Comparison of ENCODE assay signal across 12 cellular contexts in the genomic region with DNA sequence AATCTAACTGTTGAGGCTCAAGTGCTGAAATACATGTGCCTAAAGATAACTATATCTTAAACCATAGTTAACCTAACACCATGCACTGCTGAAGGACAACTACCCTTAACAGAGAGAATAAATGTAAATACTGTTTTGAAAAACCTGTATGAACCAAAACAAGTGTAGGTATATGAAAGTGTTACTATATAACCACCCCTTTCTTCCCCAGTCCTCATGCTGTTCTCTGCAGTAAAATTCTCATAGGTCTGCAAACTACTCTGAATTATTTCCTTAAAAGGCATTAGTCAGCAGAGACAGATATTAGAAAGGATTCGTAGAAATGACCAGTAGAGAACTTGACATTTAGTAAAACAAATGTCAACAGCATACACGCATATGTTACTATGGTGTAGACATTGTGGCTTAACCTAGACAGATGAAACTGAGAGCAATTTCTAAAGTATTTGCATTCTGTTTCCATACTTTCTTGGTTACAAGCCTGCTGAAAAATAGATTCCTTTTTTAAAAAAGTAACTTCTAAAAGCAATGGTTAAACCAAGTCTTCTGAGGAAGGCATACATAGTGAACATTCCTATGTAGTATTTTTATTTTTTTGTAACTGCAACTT.
DNase-seq lines count a peak whose midpoint lies in the region; ATAC-seq and TF ChIP-seq lines count a peak whose summit lies in the region.
"Had no signal": no experiment of that assay in that cellular context is flagged by ENCODE, and none has a peak within 500 bp of the region (broad histone marks: within the 10 kb centered on the region; RNA-seq: fewer than 3 reads in every experiment).

No MANE protein-coding gene starts in this region.

- ATAC-seq in GM18511 (IDR thresholded peaks at IDR 0.05; ENCODE audit: unreplicated experiment) = peak; percentile 80
- ATAC-seq in GM21515 (IDR thresholded peaks at IDR 0.05; ENCODE audit: unreplicated experiment) = peak; percentile 77
- peak; percentile 81 for ATAC-seq in HG03066 (IDR thresholded peaks at IDR 0.05; ENCODE audit: low read depth, unreplicated experiment)
- peak; percentile 50 for ATAC-seq in SK-N-SH treated with all-trans-retinoic acid at 6 μM for 48 hours
- ATAC-seq: right lobe of liver had no signal

- DNase-seq in SKM-1 treated with dmso at 0.1 percent for 144 hours (lab: John Stamatoyannopoulos, UW; ENCODE audit: unreplicated experiment) (no peak), HUDEP-2 (lab: John Stamatoyannopoulos, UW; ENCODE audit: unreplicated experiment in 76 of 76) (no peak), DMS 273 (lab: John Stamatoyannopoulos, UW; ENCODE audit: unreplicated experiment) (no peak), T-helper 2 cell (no peak)
- DNase-seq: AML-193; NCI-H345; right lobe of liver; stimulated activated CD8-positive, alpha-beta memory T cell treated with anti-CD3 and anti-CD28 coated beads, Interleukin-4, amount 100 ng/mL, for 48 hours had no signal

TF ChIP-seq in SK-N-SH treated with all-trans-retinoic acid at 6 μM for 48 hours, 23 proteins besides CTCF, POLR2A, EP300 and RAD21:
- TF ChIP-seq TOX (CRISPR knock-in tag; IDR thresholded peaks at IDR 0.05; ENCODE audit: borderline replicate concordance) = no peak
TF ChIP-seq in SK-N-SH treated with all-trans-retinoic acid at 6 μM for 48 hours: peak in this region for 0.
